Comparison of ENCODE assay signal across 15 cellular contexts in genomic region chr10:14652816-14653215, GRCh38.
DNase-seq lines count a peak whose midpoint lies in the region; ATAC-seq and TF ChIP-seq lines count a peak whose summit lies in the region.
"Had no signal": no experiment of that assay in that cellular context is flagged by ENCODE, and none has a peak within 500 bp of the region (broad histone marks: within the 10 kb centered on the region; RNA-seq: fewer than 3 reads in every experiment).

No MANE protein-coding gene starts in this region.

- H3K4me1 ChIP-seq in H9 (ENCODE audit: insufficient read depth, low read length) (peaks cover 11% of the 10 kb centered on the region), ascending aorta (peaks cover 8 to 19% of the 10 kb centered on the region in 2 donors), lower lobe of right lung (peaks cover 26% of the 10 kb centered on the region), tibial artery (peaks cover 6 to 59% (median 24%) of the 10 kb centered on the region in 4 donors)

- H3K9me3 ChIP-seq in H9 (ENCODE audit: control insufficient read depth, low read depth, low read length): no peaks in the 10 kb centered on the region
- H3K9me3 ChIP-seq in ascending aorta: no peaks in the 10 kb centered on the region
- H3K9me3 ChIP-seq in lower lobe of right lung: no peaks in the 10 kb centered on the region
- no peaks in the 10 kb centered on the region for H3K9me3 ChIP-seq in tibial artery

- peak overlapping the region; percentile 81 for H4K91ac ChIP-seq in H9 (ENCODE audit: insufficient read length, low read depth, low read length)

- no peak overlapping the region for H3K23ac ChIP-seq in H9 (ENCODE audit: insufficient read length, low read depth, low read length)

- no peak overlapping the region for H3K4me2 ChIP-seq in H9 (ENCODE audit: insufficient read depth, insufficient read length, low read length)

- DNase-seq in H9 (no peak), ascending aorta (ENCODE audit: low spot score in 2 of 2) (no peak), lower lobe of right lung (no peak), tibial artery (no peak), T-cell (no peak), NCI-H2196 (lab: John Stamatoyannopoulos, UW; ENCODE audit: unreplicated experiment) (no peak), SK-N-DZ (ENCODE audit: low spot score) (no peak), HK-2 (ENCODE audit: unreplicated experiment) (no peak)
- DNase-seq: activated CD8-positive, alpha-beta memory T cell treated with anti-CD3 and anti-CD28 coated beads, Interleukin-2, amount 10 ng/mL, durations not matched to agents 7 days and 5 days; activated naive CD4-positive, alpha-beta T cell treated with anti-CD3 and anti-CD28 coated beads, Interleukin-2, amount 10 ng/mL, durations not matched to agents 7 days and 5 days; CD8-positive, alpha-beta memory T cell; NCI-H1694 treated with DMSO at 0.1 percent for 48 hours; NCI-H524; stimulated activated CD4-positive, alpha-beta T cell treated with anti-CD3 and anti-CD28 coated beads, Interleukin-15, amount 100 ng/mL, for 24 hours had no signal

- no peak overlapping the region for H3K56ac ChIP-seq in H9 (ENCODE audit: insufficient read length, low read depth, low read length)

- H3K36me3 ChIP-seq in ascending aorta (no peaks in the 10 kb centered on the region), lower lobe of right lung (no peaks in the 10 kb centered on the region), tibial artery (no peaks in the 10 kb centered on the region)

- intact Hi-C loops in ascending aorta (cut with DNase I): loop anchor here (1.0 to 5.0 kb wide), 4 partner anchors 49 to 225 kb away; partner anchors contain the start of gene SUV39H2
- intact Hi-C loops in lower lobe of right lung (cut with DNase I): no loop called here
- intact Hi-C loops in tibial artery (cut with DNase I; ENCODE audit: low total_unique reads): loop anchor here (5.0 kb wide), 1 partner anchor 84 kb away; no protein-coding TSS in a partner anchor

- H3K9me3 Mint-ChIP-seq in H9 (no peaks in the 10 kb centered on the region), T-cell (no peaks in the 10 kb centered on the region)
- H3K9me3 Mint-ChIP-seq: activated naive CD4-positive, alpha-beta T cell treated with anti-CD3 and anti-CD28 coated beads, Interleukin-2, amount 10 ng/mL, durations not matched to agents 7 days and 5 days; CD8-positive, alpha-beta memory T cell had no signal

- no peaks in the 10 kb centered on the region for H3K79me2 ChIP-seq in H9 (ENCODE audit: insufficient read depth, low read length)

- H3K23me2 ChIP-seq in H9 (ENCODE audit: insufficient read length, low read depth, low read length, poor library complexity, severe bottlenecking): peaks cover 2% of the 10 kb centered on the region

- no peak overlapping the region for H4K5ac ChIP-seq in H9 (ENCODE audit: insufficient read length, low read depth, low read length)

- POLR2A ChIA-PET in T-cell (lab: Charles Lee): interaction anchor here in 1 of 2 donors (0.9 kb wide), 1 partner anchor 185 kb away, joined by 5 read pairs; the partner anchor contains the start of genes CDNF, HSPA14 and MSANTD7

- H3K36me3 Mint-ChIP-seq in H9 (ENCODE audit: insufficient read depth in 1 of 3, low read depth in 3 of 3): no peaks in the 10 kb centered on the region; a peak in 1 of 7 replicates
- no peaks in the 10 kb centered on the region for H3K36me3 Mint-ChIP-seq in T-cell
- H3K36me3 Mint-ChIP-seq: activated CD8-positive, alpha-beta memory T cell treated with anti-CD3 and anti-CD28 coated beads, Interleukin-2, amount 10 ng/mL, durations not matched to agents 7 days and 5 days; activated naive CD4-positive, alpha-beta T cell treated with anti-CD3 and anti-CD28 coated beads, Interleukin-2, amount 10 ng/mL, durations not matched to agents 7 days and 5 days; CD8-positive, alpha-beta memory T cell had no signal

- no peak overlapping the region for H2AFZ ChIP-seq in H9 (ENCODE audit: low read length)

- no peak overlapping the region for H2BK5ac ChIP-seq in H9 (ENCODE audit: insufficient read length, low read length)

- H4K20me1 ChIP-seq in H9 (ENCODE audit: control insufficient read depth, insufficient read depth, insufficient read length): no peaks in the 10 kb centered on the region

- H3K27ac Mint-ChIP-seq in H9 (peak overlapping the region in 1 of 3 experiments; percentile 77; a peak in 3 of 7 replicates), T-cell (peak overlapping the region in 1 of 2 donors; percentile 91)
- H3K27ac Mint-ChIP-seq: activated CD8-positive, alpha-beta memory T cell treated with anti-CD3 and anti-CD28 coated beads, Interleukin-2, amount 10 ng/mL, durations not matched to agents 7 days and 5 days; activated naive CD4-positive, alpha-beta T cell treated with anti-CD3 and anti-CD28 coated beads, Interleukin-2, amount 10 ng/mL, durations not matched to agents 7 days and 5 days had no signal

- no CpG with 5 or more reads among the region's 5 CpGs for WGBS in H9 (ENCODE audit: extremely low coverage, insufficient read length, low lambda C conversion rate)

- H4K8ac ChIP-seq in H9 (replicated peaks; ENCODE audit: insufficient read length, low read depth, low read length): no peak overlapping the region

- peak overlapping the region; percentile 74 for H3K18ac ChIP-seq in H9 (ENCODE audit: insufficient read length, low read depth, low read length)

- H3K27ac ChIP-seq in H9 (ENCODE audit: insufficient read length, low read depth, low read length) (no peak overlapping the region), ascending aorta (peak overlapping the region; percentile 67 to 80), lower lobe of right lung (peak overlapping the region; percentile 72), tibial artery (peak overlapping the region; percentile 51 to 74)

- H2BK15ac ChIP-seq in H9 (ENCODE audit: low read depth, low read length): no peak overlapping the region

- no peak overlapping the region for H2BK20ac ChIP-seq in H9 (ENCODE audit: low read depth, low read length, poor library complexity, severe bottlenecking)

- H3K79me1 ChIP-seq in H9 (ENCODE audit: insufficient read depth, low read depth, low read length, poor library complexity, severe bottlenecking): no peaks in the 10 kb centered on the region

- H3K4me3 ChIP-seq in ascending aorta: no peak overlapping the region
- no peak overlapping the region for H3K4me3 ChIP-seq in lower lobe of right lung
- no peak overlapping the region for H3K4me3 ChIP-seq in tibial artery

- ATAC-seq in lower lobe of right lung (no peak), T-cell (replicated peaks in 1 of 4) (no peak)
- ATAC-seq: activated CD8-positive, alpha-beta memory T cell treated with anti-CD3 and anti-CD28 coated beads, Interleukin-2, amount 10 ng/mL, durations not matched to agents 7 days and 5 days; esophagus mucosa had no signal

- H3K9ac ChIP-seq in H9 (ENCODE audit: extremely low read depth, insufficient read length, low read length): no peak overlapping the region

- no peak overlapping the region for H3K4me3 Mint-ChIP-seq in H9
- peak overlapping the region in 1 of 3 donors; percentile 52 for H3K4me3 Mint-ChIP-seq in T-cell
- H3K4me3 Mint-ChIP-seq: activated CD8-positive, alpha-beta memory T cell treated with anti-CD3 and anti-CD28 coated beads, Interleukin-2, amount 10 ng/mL, durations not matched to agents 7 days and 5 days; activated naive CD4-positive, alpha-beta T cell treated with anti-CD3 and anti-CD28 coated beads, Interleukin-2, amount 10 ng/mL, durations not matched to agents 7 days and 5 days had no signal

- no peak overlapping the region; the same call in 1 of the 2 replicates for H3K4ac ChIP-seq in H9 (ENCODE audit: low read depth, low read length)

- TF ChIP-seq CTCF in H9 (conservative IDR thresholded peaks at IDR 0.05): no peak
- no peak for TF ChIP-seq CTCF in ascending aorta (IDR thresholded peaks at IDR 0.05)
- TF ChIP-seq CTCF in lower lobe of right lung (IDR thresholded peaks at IDR 0.05): no peak
- no peak for TF ChIP-seq CTCF in tibial artery (IDR thresholded peaks at IDR 0.05)

- peaks cover 48 to 56% of the 10 kb centered on the region in 2 experiments for H3K4me1 Mint-ChIP-seq in H9
- H3K4me1 Mint-ChIP-seq in T-cell: peaks cover 71 to 100% (median 98%) of the 10 kb centered on the region in 3 donors

- H3K27me3 Mint-ChIP-seq in H9 (ENCODE audit: low read depth) (no peaks in the 10 kb centered on the region), T-cell (no peaks in the 10 kb centered on the region)
- H3K27me3 Mint-ChIP-seq: activated naive CD4-positive, alpha-beta T cell treated with anti-CD3 and anti-CD28 coated beads, Interleukin-2, amount 10 ng/mL, durations not matched to agents 7 days and 5 days; CD8-positive, alpha-beta memory T cell had no signal

- H2BK12ac ChIP-seq in H9 (ENCODE audit: insufficient read length, low read depth, low read length): no peak overlapping the region

- H2BK120ac ChIP-seq in H9 (ENCODE audit: low read depth, low read length, poor library complexity, severe bottlenecking): peak overlapping the region; percentile 97

- H2AK5ac ChIP-seq in H9 (ENCODE audit: insufficient read length, low read length): no peak overlapping the region

- CTCF ChIA-PET in T-cell (lab: Charles Lee): no interaction called here

- no peak overlapping the region for H3K14ac ChIP-seq in H9 (ENCODE audit: insufficient read depth, low read length)

- H3K27me3 ChIP-seq in H9 (ENCODE audit: insufficient read depth, low read length) (0 out of 2 replicates have a peak, but pooled peaks cover 2% of the 10 kb centered on the region), ascending aorta (no peaks in the 10 kb centered on the region), lower lobe of right lung (ENCODE audit: low read depth) (no peaks in the 10 kb centered on the region), tibial artery (no peaks in the 10 kb centered on the region)

- H3T11ph ChIP-seq in H9 (ENCODE audit: low read length): peak overlapping the region; percentile 87
